ENCODE assay signal across 8 cellular contexts in genomic region chr11:94519478-94520084, GRCh38. TPM values are rescaled to one million over a fixed set of nuclear protein-coding genes. Genes with fewer than 3 reads are reported as not detected.
DNase-seq lines count a peak whose midpoint lies in the region; ATAC-seq, FAIRE-seq and TF ChIP-seq lines count a peak whose summit lies in the region.

No MANE protein-coding gene starts in this region.

- TF ChIP-seq POLR2A in GM12892 (IDR thresholded peaks at IDR 0.05; ENCODE audit: low read depth, low read length), result no peak

- peak; percentile 27 for FAIRE-seq in GM12892 (lab: Jason Lieb, UNC)

- H3K27ac Mint-ChIP-seq in WTC11 (no peak overlapping the region), type B pancreatic cell (no peak overlapping the region)

- H3K27me3 Mint-ChIP-seq in WTC11 (ENCODE audit: low read depth) (peaks cover 20% of the 10 kb centered on the region), type B pancreatic cell (peaks cover 13% of the 10 kb centered on the region)

- in situ Hi-C loops in ACHN (cut with HindIII; ENCODE audit: low pct_ligation_motif_present, low pct_unique_long_range_greater_than_20kb, low sequenced_read_pairs), result no loop called here

- 0 out of 2 replicates have a peak, but pooled peaks have one; percentile 24 for TF ChIP-seq CTCF in WTC11 (IDR thresholded peaks at IDR 0.05)
- TF ChIP-seq CTCF in type B pancreatic cell (conservative IDR thresholded peaks at IDR 0.05), result peak; percentile 85

- H3K4me3 Mint-ChIP-seq in WTC11 (no peak overlapping the region), type B pancreatic cell (no peak overlapping the region)

- POLR2A ChIA-PET in WTC11 (lab: Charles Lee), result no interaction called here

- CTCF ChIA-PET in WTC11 (lab: Charles Lee), result interaction anchor here (1.0 kb wide), 2 partner anchors 24 to 222 kb away, joined by 3 to 4 read pairs; partner anchors contain the start of gene FUT4

- H3K4me1 Mint-ChIP-seq in WTC11, result no peaks in the 10 kb centered on the region
- no peaks in the 10 kb centered on the region for H3K4me1 Mint-ChIP-seq in type B pancreatic cell (ENCODE audit: unreplicated experiment)

- DNase-seq in ACHN (peak; percentile 32), GM12892 (ENCODE audit: insufficient read length) (no peak), MV-4-11 (lab: John Stamatoyannopoulos, UW) (peak; percentile 50), WTC11 (ENCODE audit: low spot score) (no peak), inferior parietal cortex (ENCODE audit: extremely low spot score) (peak; percentile 81), type B pancreatic cell (ENCODE audit: extremely low spot score, unreplicated experiment) (no peak)
- no peak for DNase-seq in stimulated activated CD4-positive, alpha-beta T cell treated with anti-CD3 and anti-CD28 coated beads, Interleukin-2, amount 100 ng/mL, for 48 hours

- H3K9me3 Mint-ChIP-seq in WTC11, result no peaks in the 10 kb centered on the region
- H3K9me3 Mint-ChIP-seq in type B pancreatic cell, result no peaks in the 10 kb centered on the region

- no peak for ATAC-seq in WTC11
- no peak for ATAC-seq in HG03108 (IDR thresholded peaks at IDR 0.05; ENCODE audit: unreplicated experiment)

- no peaks in the 10 kb centered on the region for H3K36me3 Mint-ChIP-seq in WTC11
- H3K36me3 Mint-ChIP-seq in type B pancreatic cell, result no peaks in the 10 kb centered on the region

TF ChIP-seq in WTC11, 78 proteins besides CTCF, POLR2A, EP300 and RAD21:
- TF ChIP-seq, protein P1, sequence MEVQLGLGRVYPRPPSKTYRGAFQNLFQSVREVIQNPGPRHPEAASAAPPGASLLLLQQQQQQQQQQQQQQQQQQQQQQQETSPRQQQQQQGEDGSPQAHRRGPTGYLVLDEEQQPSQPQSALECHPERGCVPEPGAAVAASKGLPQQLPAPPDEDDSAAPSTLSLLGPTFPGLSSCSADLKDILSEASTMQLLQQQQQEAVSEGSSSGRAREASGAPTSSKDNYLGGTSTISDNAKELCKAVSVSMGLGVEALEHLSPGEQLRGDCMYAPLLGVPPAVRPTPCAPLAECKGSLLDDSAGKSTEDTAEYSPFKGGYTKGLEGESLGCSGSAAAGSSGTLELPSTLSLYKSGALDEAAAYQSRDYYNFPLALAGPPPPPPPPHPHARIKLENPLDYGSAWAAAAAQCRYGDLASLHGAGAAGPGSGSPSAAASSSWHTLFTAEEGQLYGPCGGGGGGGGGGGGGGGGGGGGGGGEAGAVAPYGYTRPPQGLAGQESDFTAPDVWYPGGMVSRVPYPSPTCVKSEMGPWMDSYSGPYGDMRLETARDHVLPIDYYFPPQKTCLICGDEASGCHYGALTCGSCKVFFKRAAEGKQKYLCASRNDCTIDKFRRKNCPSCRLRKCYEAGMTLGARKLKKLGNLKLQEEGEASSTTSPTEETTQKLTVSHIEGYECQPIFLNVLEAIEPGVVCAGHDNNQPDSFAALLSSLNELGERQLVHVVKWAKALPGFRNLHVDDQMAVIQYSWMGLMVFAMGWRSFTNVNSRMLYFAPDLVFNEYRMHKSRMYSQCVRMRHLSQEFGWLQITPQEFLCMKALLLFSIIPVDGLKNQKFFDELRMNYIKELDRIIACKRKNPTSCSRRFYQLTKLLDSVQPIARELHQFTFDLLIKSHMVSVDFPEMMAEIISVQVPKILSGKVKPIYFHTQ (CRISPR knock-in tag; IDR thresholded peaks at IDR 0.05), result no peak
- TF ChIP-seq ZNF423 (CRISPR knock-in tag; IDR thresholded peaks at IDR 0.05) (no peak), GRHL2 (CRISPR knock-in tag; IDR thresholded peaks at IDR 0.05; ENCODE audit: insufficient replicate concordance, severe bottlenecking) (no peak), NR2C2 (CRISPR knock-in tag; IDR thresholded peaks at IDR 0.05) (no peak), ARID4B (CRISPR knock-in tag; IDR thresholded peaks at IDR 0.05; ENCODE audit: borderline replicate concordance) (no peak), PRRX2 (CRISPR knock-in tag; IDR thresholded peaks at IDR 0.05) (no peak), SOX15 (CRISPR knock-in tag; IDR thresholded peaks at IDR 0.05) (no peak), ZNF263 (CRISPR knock-in tag; IDR thresholded peaks at IDR 0.05; ENCODE audit: low read depth) (no peak), CREM (CRISPR knock-in tag; IDR thresholded peaks at IDR 0.05) (no peak)
- TF ChIP-seq, protein P2, sequence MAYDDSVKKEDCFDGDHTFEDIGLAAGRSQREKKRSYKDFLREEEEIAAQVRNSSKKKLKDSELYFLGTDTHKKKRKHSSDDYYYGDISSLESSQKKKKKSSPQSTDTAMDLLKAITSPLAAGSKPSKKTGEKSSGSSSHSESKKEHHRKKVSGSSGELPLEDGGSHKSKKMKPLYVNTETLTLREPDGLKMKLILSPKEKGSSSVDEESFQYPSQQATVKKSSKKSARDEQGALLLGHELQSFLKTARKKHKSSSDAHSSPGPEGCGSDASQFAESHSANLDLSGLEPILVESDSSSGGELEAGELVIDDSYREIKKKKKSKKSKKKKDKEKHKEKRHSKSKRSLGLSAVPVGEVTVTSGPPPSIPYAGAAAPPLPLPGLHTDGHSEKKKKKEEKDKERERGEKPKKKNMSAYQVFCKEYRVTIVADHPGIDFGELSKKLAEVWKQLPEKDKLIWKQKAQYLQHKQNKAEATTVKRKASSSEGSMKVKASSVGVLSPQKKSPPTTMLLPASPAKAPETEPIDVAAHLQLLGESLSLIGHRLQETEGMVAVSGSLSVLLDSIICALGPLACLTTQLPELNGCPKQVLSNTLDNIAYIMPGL (CRISPR knock-in tag; IDR thresholded peaks at IDR 0.05), result no peak
- TF ChIP-seq, protein P3, sequence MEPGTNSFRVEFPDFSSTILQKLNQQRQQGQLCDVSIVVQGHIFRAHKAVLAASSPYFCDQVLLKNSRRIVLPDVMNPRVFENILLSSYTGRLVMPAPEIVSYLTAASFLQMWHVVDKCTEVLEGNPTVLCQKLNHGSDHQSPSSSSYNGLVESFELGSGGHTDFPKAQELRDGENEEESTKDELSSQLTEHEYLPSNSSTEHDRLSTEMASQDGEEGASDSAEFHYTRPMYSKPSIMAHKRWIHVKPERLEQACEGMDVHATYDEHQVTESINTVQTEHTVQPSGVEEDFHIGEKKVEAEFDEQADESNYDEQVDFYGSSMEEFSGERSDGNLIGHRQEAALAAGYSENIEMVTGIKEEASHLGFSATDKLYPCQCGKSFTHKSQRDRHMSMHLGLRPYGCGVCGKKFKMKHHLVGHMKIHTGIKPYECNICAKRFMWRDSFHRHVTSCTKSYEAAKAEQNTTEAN (CRISPR knock-in tag; IDR thresholded peaks at IDR 0.05), result no peak

RNA-seq across cellular contexts. Expression of gene C11orf97, which starts 7.3 kb away (rescaled TPM):
- not detected for polyA plus RNA-seq in GM12892 (2012; ENCODE audit: missing spikeins)
- total RNA-seq in WTC11 (2021) (not detected in 3 replicates), type B pancreatic cell (ENCODE audit: low replicate concordance) (not detected in 2 replicates)

RNA-seq across cellular contexts. Expression of gene FUT4, which starts 24.1 kb away (rescaled TPM):
- 1.4 TPM for polyA plus RNA-seq in GM12892 (2012; ENCODE audit: missing spikeins)
- total RNA-seq in WTC11 (2021) (5.1 to 7.7 TPM (median 5.5 TPM) in 3 replicates), type B pancreatic cell (ENCODE audit: low replicate concordance) (10.4 and 40.1 TPM in 2 replicates)

RNA-seq across cellular contexts. Expression of gene ANKRD49, which starts 25.8 kb away (rescaled TPM):
- polyA plus RNA-seq in GM12892 (2012; ENCODE audit: missing spikeins), result 28.6 TPM
- total RNA-seq in WTC11 (2021), result 9.5 to 9.9 TPM (median 9.6 TPM) in 3 replicates
- 15.0 and 21.7 TPM in 2 replicates for total RNA-seq in type B pancreatic cell (ENCODE audit: low replicate concordance)

RNA-seq across cellular contexts. Expression of gene MRE11, which starts 25.9 kb away (rescaled TPM):
- polyA plus RNA-seq in GM12892 (2012; ENCODE audit: missing spikeins), result 27.2 TPM
- total RNA-seq in WTC11 (2021) (34.3 to 38.2 TPM (median 37.8 TPM) in 3 replicates), type B pancreatic cell (ENCODE audit: low replicate concordance) (22.6 and 37.6 TPM in 2 replicates)

RNA-seq across cellular contexts. Expression of gene PIWIL4, which starts 47.6 kb away (rescaled TPM):
- polyA plus RNA-seq in GM12892 (2012; ENCODE audit: missing spikeins), result 0.40 TPM
- 0.33 to 0.66 TPM (median 0.62 TPM) in 3 replicates for total RNA-seq in WTC11 (2021)
- total RNA-seq in type B pancreatic cell (ENCODE audit: low replicate concordance), result 4.2 and 11.6 TPM in 2 replicates

Comparison
In these comparisons a context has a peak if more than half of its experiments do, and no peak if none do; other contexts are left out.
1. DNase-seq: peak in ACHN (single experiment), MV-4-11 (single experiment) and inferior parietal cortex (single experiment); none in GM12892 (single experiment), WTC11 (single experiment), type B pancreatic cell (single experiment) and stimulated activated CD4-positive, alpha-beta T cell treated with anti-CD3 and anti-CD28 coated beads, Interleukin-2, amount 100 ng/mL, for 48 hours (0 of 2).